Comparison of ENCODE assay signal across 1 cellular context in the genomic region with DNA sequence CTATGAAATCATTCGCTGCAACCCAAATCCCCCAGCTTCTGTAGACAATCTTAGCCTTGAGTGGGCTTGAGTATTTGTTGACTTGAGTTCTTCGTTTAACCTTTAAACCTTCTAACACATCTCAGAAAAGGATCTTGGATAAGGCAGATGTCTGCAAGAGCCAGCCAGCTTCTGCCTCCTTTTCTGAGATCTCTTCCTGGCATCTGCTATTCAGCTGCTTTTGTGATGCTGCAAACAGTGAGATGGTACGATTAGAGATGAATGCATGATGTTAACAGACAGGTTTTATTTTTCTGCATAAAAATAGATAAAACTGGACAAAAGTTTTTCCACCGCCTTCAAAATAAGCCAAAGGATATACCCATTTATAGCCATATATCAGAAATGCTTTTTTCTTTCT.
A peak's percentile ranks its signal among the peaks of the same experiment; 100 is the strongest.
TF ChIP-seq lines count a peak whose summit lies in the region.

No MANE protein-coding gene starts in this region.

TF ChIP-seq in SK-N-SH, 30 proteins besides CTCF, POLR2A, EP300 and RAD21:
- no peak for TF ChIP-seq ZBTB33 (IDR thresholded peaks at IDR 0.05; ENCODE audit: borderline replicate concordance, low read depth)
- TF ChIP-seq SMC3 (IDR thresholded peaks at IDR 0.05; ENCODE audit: low read depth, low read length) = no peak
- TF ChIP-seq EZH2phosphoT487 (IDR thresholded peaks at IDR 0.05; ENCODE audit: borderline replicate concordance, low read depth) = no peak
- peak; percentile 75 for TF ChIP-seq GATA2 (CRISPR knock-in tag; IDR thresholded peaks at IDR 0.05)
